25 cellular contexts compared by ENCODE assay signal in genomic region chr12:26278666-26279065, GRCh38.
"Had no signal": no experiment of that assay in that cellular context is flagged by ENCODE, and none has a peak within 500 bp of the region (broad histone marks: within the 10 kb centered on the region; RNA-seq: fewer than 3 reads in every experiment).

No MANE protein-coding gene starts in this region.

- H3K27ac ChIP-seq: adrenal gland, esophagus muscularis mucosa, foreskin keratinocyte, lower lobe of right lung, right lobe of liver, thoracic aorta, vagina had no signal

- H3K36me3 ChIP-seq: adrenal gland, esophagus muscularis mucosa, heart right ventricle, lower lobe of right lung, right lobe of liver, thoracic aorta, vagina had no signal

- ATAC-seq: foreskin keratinocyte; left lobe of liver; lower lobe of right lung; mucosa of descending colon; right lobe of liver; stimulated activated naive CD8-positive, alpha-beta T cell treated with anti-CD3 and anti-CD28 coated beads, Interleukin-15, Interleukin-2, amounts not matched to agents 100 U/mL and 50 U/mL, for 24 hours had no signal

- H3K27me3 ChIP-seq: adrenal gland, esophagus muscularis mucosa, foreskin keratinocyte, heart right ventricle, right lobe of liver, vagina had no signal

- H3K4me3 ChIP-seq: adrenal gland, esophagus muscularis mucosa, heart right ventricle, lower lobe of right lung, mucosa of descending colon, right lobe of liver, thoracic aorta, vagina had no signal

- DNase-seq: activated CD4-positive, alpha-beta memory T cell treated with anti-CD3 and anti-CD28 coated beads for 36 hours; activated CD4-positive, alpha-beta T cell treated with anti-CD3 and anti-CD28 coated beads, Interleukin-2, amount 10 ng/mL, durations not matched to agents 24 days and 14 days; activated CD4-positive, CD25-positive, alpha-beta regulatory T cell treated with anti-CD3 and anti-CD28 coated beads, Interleukin-2, amount 50 U/mL, for 72 hours; activated CD8-positive, alpha-beta memory T cell treated with anti-CD3 and anti-CD28 coated beads, Interleukin-2, amount 50 U/mL, for 4 hours; activated effector memory CD4-positive, alpha-beta T cell treated with anti-CD3 and anti-CD28 coated beads, Interleukin-2, amount 50 U/mL, for 16 hours; activated naive CD4-positive, alpha-beta T cell treated with anti-CD3 and anti-CD28 coated beads for 36 hours; activated naive CD8-positive, alpha-beta T cell treated with anti-CD3 and anti-CD28 coated beads for 36 hours; activated T-cell treated with anti-CD3 and anti-CD28 coated beads, Interleukin-2, amount 50 U/mL, for 1 hour; adrenal gland; cortex of kidney; endodermal cell; foreskin keratinocyte; heart right ventricle; kidney glomerular epithelial cell; lower lobe of right lung; mucosa of descending colon; right lobe of liver; stimulated activated CD4-positive, alpha-beta T cell treated with anti-CD3 and anti-CD28 coated beads, Interleukin-12 subunit alpha, Interleukin-12 subunit beta, amount 100 ng/mL, for 4 hours; stimulated activated CD4-positive, alpha-beta T cell treated with anti-CD3 and anti-CD28 coated beads, Interleukin-4, amount 100 ng/mL, for 1 hour; stimulated activated naive CD8-positive, alpha-beta T cell treated with anti-CD3 and anti-CD28 coated beads, Interleukin-15, Interleukin-2, amounts not matched to agents 100 U/mL and 50 U/mL, for 24 hours; T1000 had no signal

- H3K9me3 ChIP-seq: adrenal gland, esophagus muscularis mucosa, heart right ventricle, lower lobe of right lung, mucosa of descending colon, right lobe of liver, thoracic aorta, vagina had no signal
